Comparison of ENCODE assay signal across 18 cellular contexts in the genomic region with DNA sequence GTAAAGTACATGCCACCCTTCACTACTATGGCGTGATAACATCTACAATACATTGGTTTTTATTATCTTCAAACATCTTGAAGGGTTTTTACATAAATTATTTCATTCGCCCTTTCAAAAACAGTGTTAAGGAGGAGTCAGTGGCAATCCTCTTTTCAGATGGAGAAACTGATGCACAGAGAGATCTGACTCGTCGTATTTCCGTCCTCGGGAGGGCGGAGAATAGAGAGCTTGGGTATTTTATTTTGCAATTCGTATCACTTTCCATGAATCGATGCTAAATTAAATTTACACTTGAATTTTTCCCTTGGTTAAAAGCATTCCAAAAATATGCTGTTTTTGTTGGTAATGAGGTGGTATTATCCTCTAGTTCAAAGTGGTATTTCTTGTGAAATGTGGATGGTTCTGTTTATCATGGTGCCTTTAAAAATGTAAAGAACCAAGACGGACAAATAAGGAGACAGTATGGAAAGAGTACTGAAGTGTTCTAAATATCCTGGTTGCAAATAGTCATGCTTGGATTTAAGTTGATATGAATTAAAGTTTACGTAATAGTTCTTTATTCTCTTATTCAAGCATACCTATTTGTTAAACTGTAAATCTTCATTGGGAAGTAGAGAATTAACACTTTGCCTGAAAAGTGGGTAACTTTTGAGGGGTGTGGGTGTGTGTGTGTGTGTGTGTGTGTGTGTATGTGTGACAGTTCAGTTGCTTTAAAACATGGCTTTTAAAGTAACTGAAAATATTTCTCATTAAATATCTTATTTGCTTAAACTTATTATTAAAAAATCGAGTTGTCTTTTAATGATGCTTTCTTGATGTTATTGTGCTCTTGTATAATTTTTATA. TPM values are rescaled to one million over a fixed set of nuclear protein-coding genes. Genes with fewer than 3 reads are reported as not detected.
DNase-seq lines count a peak whose midpoint lies in the region; ATAC-seq, FAIRE-seq and TF ChIP-seq lines count a peak whose summit lies in the region.
"Had no signal": no experiment of that assay in that cellular context is flagged by ENCODE, and none has a peak within 500 bp of the region (broad histone marks: within the 10 kb centered on the region; RNA-seq: fewer than 3 reads in every experiment).

No MANE protein-coding gene starts in this region.

- POLR2A ChIA-PET in HepG2 (lab: Yijun Ruan, JAX): interaction anchor here (1.0 to 1.7 kb wide), 2 partner anchors 21 to 80 kb away, joined by 3 read pairs; no protein-coding TSS in a partner anchor

- TF ChIP-seq RAD21 in HepG2 (CRISPR knock-in tag; IDR thresholded peaks at IDR 0.05): no peak

- peaks cover 98% of the 10 kb centered on the region for H3K79me2 ChIP-seq in HepG2 (ENCODE audit: insufficient read depth, low read length)

- H3K4me3 Mint-ChIP-seq in activated T-helper 2 cell treated with anti-CD3 and anti-CD28 coated beads, Interferon-gamma antibody, Interleukin-2, Interleukin-4, amounts not matched to agents 10 μg/mL and 5 μg/mL and 100 μg/mL, durations not matched to agents 14 hours and 24 hours and 36 hours (ENCODE audit: low read depth): no peak overlapping the region
- H3K4me3 Mint-ChIP-seq: activated B cell treated with CpG ODN at 0.5 μM for 24 hours; natural killer cell treated with Interleukin-12 subunit alpha and Interleukin-12 subunit beta and Interleukin-15 and Interleukin-18, amount 100 ng/mL, for 72 hours had no signal

- H3K27ac ChIP-seq in HepG2 (ENCODE audit: extremely low read length, insufficient read depth, low read length): no peak overlapping the region
- no peak overlapping the region for H3K27ac ChIP-seq in right lobe of liver
- no peak overlapping the region for H3K27ac ChIP-seq in iPS-20b (ENCODE audit: low read length)
- H3K27ac ChIP-seq in temporal lobe (ENCODE audit: low read depth, low read length): peak overlapping the region; percentile 4
- H3K27ac ChIP-seq: colonic mucosa, KMS-11 had no signal

- in situ Hi-C loops in HepG2 (cut with HindIII; ENCODE audit: extremely low pct_ligation_motif_present, low pct_unique_long_range_greater_than_20kb): no loop called here

- ATAC-seq in HepG2 (no peak), right lobe of liver (no peak), GM18505 (IDR thresholded peaks at IDR 0.05; ENCODE audit: unreplicated experiment) (no peak)
- ATAC-seq: natural killer cell treated with Interleukin-12 subunit alpha and Interleukin-12 subunit beta and Interleukin-15 and Interleukin-18, amount 100 ng/mL, for 72 hours; Panc1 had no signal

- H3K27me3 Mint-ChIP-seq in activated T-helper 2 cell treated with anti-CD3 and anti-CD28 coated beads, Interferon-gamma antibody, Interleukin-2, Interleukin-4, amounts not matched to agents 10 μg/mL and 5 μg/mL and 100 μg/mL, durations not matched to agents 14 hours and 24 hours and 36 hours (ENCODE audit: low read depth): no peaks in the 10 kb centered on the region
- H3K27me3 Mint-ChIP-seq: activated B cell treated with CpG ODN at 0.5 μM for 24 hours; natural killer cell treated with Interleukin-12 subunit alpha and Interleukin-12 subunit beta and Interleukin-15 and Interleukin-18, amount 100 ng/mL, for 72 hours had no signal

- peaks cover 53% of the 10 kb centered on the region for H3K4me1 ChIP-seq in HepG2 (ENCODE audit: insufficient read depth, low read length)
- peaks cover 0 to 41% (median 6%) of the 10 kb centered on the region in 4 donors for H3K4me1 ChIP-seq in right lobe of liver
- peaks cover 45% of the 10 kb centered on the region for H3K4me1 ChIP-seq in iPS-20b (ENCODE audit: insufficient read depth, low read length)
- H3K4me1 ChIP-seq: colonic mucosa had no signal

- H3K36me3 Mint-ChIP-seq in activated T-helper 2 cell treated with anti-CD3 and anti-CD28 coated beads, Interferon-gamma antibody, Interleukin-2, Interleukin-4, amounts not matched to agents 10 μg/mL and 5 μg/mL and 100 μg/mL, durations not matched to agents 14 hours and 24 hours and 36 hours (ENCODE audit: low read depth): peaks cover 21% of the 10 kb centered on the region
- H3K36me3 Mint-ChIP-seq: natural killer cell treated with Interleukin-12 subunit alpha and Interleukin-12 subunit beta and Interleukin-15 and Interleukin-18, amount 100 ng/mL, for 72 hours had no signal

- H3K27ac Mint-ChIP-seq in activated T-helper 2 cell treated with anti-CD3 and anti-CD28 coated beads, Interferon-gamma antibody, Interleukin-2, Interleukin-4, amounts not matched to agents 10 μg/mL and 5 μg/mL and 100 μg/mL, durations not matched to agents 14 hours and 24 hours and 36 hours: peak overlapping the region; percentile 27
- H3K27ac Mint-ChIP-seq: activated B cell treated with CpG ODN at 0.5 μM for 24 hours; natural killer cell treated with Interleukin-12 subunit alpha and Interleukin-12 subunit beta and Interleukin-15 and Interleukin-18, amount 100 ng/mL, for 72 hours had no signal

- FAIRE-seq in HepG2 (lab: Jason Lieb, UNC): no peak

- 65% methylated on average over 12 of the region's 12 CpGs for WGBS in HepG2 (ENCODE audit: low lambda C conversion rate)
- WGBS in right lobe of liver (ENCODE audit: insufficient coverage, low coverage, low lambda C conversion rate, missing lambda C conversion rate): 88% methylated on average over 12 of the region's 12 CpGs

- H3K9ac ChIP-seq in HepG2 (ENCODE audit: insufficient read depth, low read depth, low read length): peak overlapping the region; percentile 26; the same call in 1 of the 2 replicates
- H3K9ac ChIP-seq in iPS-20b (ENCODE audit: low read depth, low read length): no peak overlapping the region; the same call in 1 of the 2 replicates
- H3K9ac ChIP-seq: KMS-11 had no signal

- no peaks in the 10 kb centered on the region for H3K36me3 ChIP-seq in HepG2 (replicated peaks in 1 of 2; ENCODE audit: control insufficient read depth in 1 of 2, insufficient read depth in 2 of 2, low read length in 2 of 2)
- no peaks in the 10 kb centered on the region for H3K36me3 ChIP-seq in right lobe of liver
- no peaks in the 10 kb centered on the region for H3K36me3 ChIP-seq in iPS-20b (ENCODE audit: insufficient read depth, low read depth, low read length)
- H3K36me3 ChIP-seq: colonic mucosa had no signal

- intact Hi-C loops in HepG2 (cut with micrococcal nuclease; ENCODE audit: unreplicated experiment): loop anchor here (5.0 kb wide), 1 partner anchor 36 kb away; no protein-coding TSS in a partner anchor
- intact Hi-C loops in right lobe of liver (cut with DNase I): no loop called here
- intact Hi-C loops in activated T-helper 2 cell treated with anti-CD3 and anti-CD28 coated beads, Interferon-gamma antibody, Interleukin-2, Interleukin-4, amounts not matched to agents 10 μg/mL and 5 μg/mL and 100 μg/mL, durations not matched to agents 14 hours and 24 hours and 36 hours (cut with micrococcal nuclease): no loop called here
- intact Hi-C loops in posterior cingulate gyrus (cut with DNase I): loop anchor here (5.0 kb wide), 2 partner anchors 61 to 81 kb away; no protein-coding TSS in a partner anchor

- H3K27me3 ChIP-seq in HepG2 (ENCODE audit: control insufficient read depth in 1 of 2, insufficient read depth in 2 of 2, low read length in 2 of 2) (no peaks in the 10 kb centered on the region; a peak in 1 of 5 replicates), right lobe of liver (no peaks in the 10 kb centered on the region), iPS-20b (ENCODE audit: insufficient read depth, low read length) (no peaks in the 10 kb centered on the region)
- H3K27me3 ChIP-seq: colonic mucosa had no signal

- TF ChIP-seq CTCF in HepG2 (CRISPR knock-in tag; IDR thresholded peaks at IDR 0.05) (no peak), right lobe of liver (IDR thresholded peaks at IDR 0.05) (no peak)

- peaks cover 52% of the 10 kb centered on the region for H3K4me1 Mint-ChIP-seq in activated T-helper 2 cell treated with anti-CD3 and anti-CD28 coated beads, Interferon-gamma antibody, Interleukin-2, Interleukin-4, amounts not matched to agents 10 μg/mL and 5 μg/mL and 100 μg/mL, durations not matched to agents 14 hours and 24 hours and 36 hours (ENCODE audit: low read depth)

- CTCF ChIA-PET in HepG2 (lab: Yijun Ruan, JAX; ENCODE audit: low intra/inter-chr PET ratio, low total read pairs): no interaction called here

- no peak overlapping the region for H2AFZ ChIP-seq in HepG2 (ENCODE audit: low read length)

- H3K4me3 ChIP-seq in HepG2 (replicated peaks in 1 of 3; ENCODE audit: insufficient read depth in 1 of 3, low read depth in 2 of 3, low read length in 3 of 3) (peak overlapping the region; percentile 72 to 86 (median 78); a peak in 5 of 6 replicates), right lobe of liver (no peak overlapping the region), iPS-20b (ENCODE audit: low read length) (peak overlapping the region; percentile 88)
- H3K4me3 ChIP-seq: colonic mucosa had no signal

- DNase-seq in HepG2 (ENCODE audit: low spot score) (no peak), right lobe of liver (no peak), posterior cingulate gyrus (no peak), LoVo (ENCODE audit: low spot score) (no peak)
- no peak for DNase-seq in activated T-helper 2 cell treated with anti-CD3 and anti-CD28 coated beads, Interferon-gamma antibody, Interleukin-2, Interleukin-4, amounts not matched to agents 10 μg/mL and 5 μg/mL and 100 μg/mL, durations not matched to agents 14 hours and 24 hours and 36 hours (ENCODE audit: low spot score)
- DNase-seq: activated B cell treated with CpG ODN at 0.5 μM for 24 hours; activated T-cell treated with anti-CD3 and anti-CD28 coated beads for 4 hours; colonic mucosa; COR-L47; left ventricle myocardium superior; NCI-H1436 treated with DMSO at 0.1 percent for 48 hours; stimulated activated naive CD4-positive, alpha-beta T cell treated with Interleukin-2 at 50 U/mL for 16 hours had no signal

- H4K20me1 ChIP-seq in HepG2 (ENCODE audit: insufficient read depth, low read length): peaks cover 15% of the 10 kb centered on the region

- H3K4me2 ChIP-seq in HepG2 (ENCODE audit: low read depth, low read length): peak overlapping the region; percentile 68

- TF ChIP-seq EP300 in HepG2 (IDR thresholded peaks at IDR 0.05; ENCODE audit: low read depth in 2 of 2, low read length in 2 of 2) (no peak), HepG2 (CRISPR knock-in tag; IDR thresholded peaks at IDR 0.05; ENCODE audit: borderline replicate concordance) (no peak)

- H3K9me3 ChIP-seq in HepG2 (ENCODE audit: low read length) (no peaks in the 10 kb centered on the region), right lobe of liver (no peaks in the 10 kb centered on the region), iPS-20b (ENCODE audit: insufficient read depth, low read depth, low read length) (no peaks in the 10 kb centered on the region)
- H3K9me3 ChIP-seq: colonic mucosa had no signal

- no TSS peak for BruUV-seq in HepG2 (replicated peaks; lab: Mats Ljungman, UMichigan)

- H3K9me3 Mint-ChIP-seq in activated T-helper 2 cell treated with anti-CD3 and anti-CD28 coated beads, Interferon-gamma antibody, Interleukin-2, Interleukin-4, amounts not matched to agents 10 μg/mL and 5 μg/mL and 100 μg/mL, durations not matched to agents 14 hours and 24 hours and 36 hours: no peaks in the 10 kb centered on the region
- H3K9me3 Mint-ChIP-seq: activated B cell treated with CpG ODN at 0.5 μM for 24 hours; natural killer cell treated with Interleukin-12 subunit alpha and Interleukin-12 subunit beta and Interleukin-15 and Interleukin-18, amount 100 ng/mL, for 72 hours had no signal

- TF ChIP-seq POLR2A in HepG2 (IDR thresholded peaks at IDR 0.05; ENCODE audit: insufficient read depth in 1 of 2, low read depth in 2 of 2, low read length in 2 of 2): no peak
- no peak for TF ChIP-seq POLR2A in right lobe of liver (IDR thresholded peaks at IDR 0.05)
- TF ChIP-seq POLR2A in GM18505 (IDR thresholded peaks at IDR 0.05; ENCODE audit: borderline replicate concordance, extremely low read depth, insufficient read depth, insufficient read length): no peak

RNA-seq across cellular contexts. Expression of a gene that starts 5.6 kb away (rescaled TPM):
- total RNA-seq in HepG2 (2016; rRNA removed; fragmentation: Illumina TruSeq; extraction: Trizol) (18.5 and 19.8 TPM in 2 replicates), right lobe of liver (10 to 100 TPM in 5 of 6 experiments, 1 to 10 TPM in 1; 8.6 to 19.3 (median 17.0) TPM), temporal lobe (17.0 TPM)
- total RNA-seq in HepG2 (2016; cell fraction: cytosol; rRNA removed; fragmentation: Illumina TruSeq; extraction: Trizol; ENCODE audit: low read depth): 8.5 and 10.8 TPM in 2 replicates
- 16.7 and 17.3 TPM in 2 replicates for total RNA-seq in HepG2 (2016; cell fraction: insoluble cytoplasmic fraction; rRNA removed; fragmentation: Illumina TruSeq; extraction: Trizol)
- total RNA-seq in HepG2 (2016; cell fraction: membrane; rRNA removed; fragmentation: Illumina TruSeq; extraction: Trizol): 8.5 and 10.8 TPM in 2 replicates
- total RNA-seq in HepG2 (2016; cell fraction: nucleus; rRNA removed; fragmentation: Illumina TruSeq; extraction: Trizol): 29.4 and 39.2 TPM in 2 replicates
- polyA plus RNA-seq in HepG2 (2011; rRNA removed): 9.2 and 9.8 TPM in 2 replicates
- polyA plus RNA-seq in HepG2 (2011; cell fraction: cytosol; rRNA removed): 7.0 and 7.7 TPM in 2 replicates
- 11.5 and 13.7 TPM in 2 replicates for polyA plus RNA-seq in HepG2 (2011; cell fraction: nucleus; rRNA removed)
- 9.2 and 15.8 TPM in 2 replicates for polyA plus RNA-seq in HepG2 (2012)
- 0.60 and 0.61 TPM in 2 replicates for polyA plus RNA-seq in HepG2 (2016; cell fraction: cytosol; fragmentation: Illumina TruSeq; extraction: Trizol; ENCODE audit: low read depth)
- polyA plus RNA-seq in HepG2 (2016; cell fraction: insoluble cytoplasmic fraction; fragmentation: Illumina TruSeq; extraction: Trizol; ENCODE audit: low read depth): 13.0 and 17.3 TPM in 2 replicates
- polyA plus RNA-seq in HepG2 (2016; cell fraction: membrane; fragmentation: Illumina TruSeq; extraction: Trizol; ENCODE audit: low read depth): 2.3 and 2.5 TPM in 2 replicates
- polyA plus RNA-seq in HepG2 (2016; cell fraction: nucleus; fragmentation: Illumina TruSeq; extraction: Trizol; ENCODE audit: insufficient read depth, low read depth): 17.6 and 19.5 TPM in 2 replicates
- polyA minus RNA-seq in HepG2 (2011; rRNA and poly(A)+ RNA removed; ENCODE audit: low replicate concordance): 17.9 and 28.2 TPM in 2 replicates
- 24.3 and 29.5 TPM in 2 replicates for polyA minus RNA-seq in HepG2 (2011; cell fraction: cytosol; rRNA and poly(A)+ RNA removed)
- 61.7 and 84.3 TPM in 2 replicates for polyA minus RNA-seq in HepG2 (2011; cell fraction: nucleus; rRNA and poly(A)+ RNA removed)
- 31.1 and 31.8 TPM in 2 replicates for total RNA-seq in activated T-helper 2 cell treated with anti-CD3 and anti-CD28 coated beads, Interferon-gamma antibody, Interleukin-2, Interleukin-4, amounts not matched to agents 10 μg/mL and 5 μg/mL and 100 μg/mL, durations not matched to agents 14 hours and 24 hours and 36 hours

Comparison
In these comparisons a context has a peak if more than half of its experiments do, and no peak if none do; other contexts are left out.
1. H3K4me3 ChIP-seq: peak in HepG2 (3 of 3) and iPS-20b (single experiment); none in right lobe of liver (0 of 3).
2. intact Hi-C loops: an anchor here in HepG2 (5.0 kb wide) and posterior cingulate gyrus (5.0 kb wide); none called in right lobe of liver and activated T-helper 2 cell treated with anti-CD3 and anti-CD28 coated beads, Interferon-gamma antibody, Interleukin-2, Interleukin-4, amounts not matched to agents 10 μg/mL and 5 μg/mL and 100 μg/mL, durations not matched to agents 14 hours and 24 hours and 36 hours.